In genomic region chr22:20247608-20248171, GRCh38 we compare ENCODE assay signal across 18 cellular contexts. TPM values are rescaled to one million over a fixed set of nuclear protein-coding genes. Genes with fewer than 3 reads are reported as not detected.
DNase-seq lines count a peak whose midpoint lies in the region; ATAC-seq and TF ChIP-seq lines count a peak whose summit lies in the region.
"Had no signal": no experiment of that assay in that cellular context is flagged by ENCODE, and none has a peak within 500 bp of the region (broad histone marks: within the 10 kb centered on the region; RNA-seq: fewer than 3 reads in every experiment).

No MANE protein-coding gene starts in this region.

- ATAC-seq in right lobe of liver = peak; percentile 66 to 76 (median 73)

- H3K4me1 Mint-ChIP-seq in brain = peaks cover 82% of the 10 kb centered on the region

- H3K36me3 Mint-ChIP-seq in brain = peaks cover 4% of the 10 kb centered on the region
- H3K36me3 Mint-ChIP-seq: CD4-positive, CD25-positive, alpha-beta regulatory T cell had no signal

- no peak for TF ChIP-seq EP300 in ovary (IDR thresholded peaks at IDR 0.05)

- H3K9me3 Mint-ChIP-seq in brain = peaks cover 0 to 3% (median 0%) of the 10 kb centered on the region in 5 experiments
- H3K9me3 Mint-ChIP-seq: CD4-positive, CD25-positive, alpha-beta regulatory T cell; HFFc6 had no signal

- H3K36me3 ChIP-seq in right lobe of liver (no peaks in the 10 kb centered on the region), ovary (no peaks in the 10 kb centered on the region)
- H3K36me3 ChIP-seq: MG63 had no signal

- H3K27ac Mint-ChIP-seq in brain = peak overlapping the region in 3 of 5 experiments; percentile 27 to 99 (median 60)
- H3K27ac Mint-ChIP-seq: CD4-positive, CD25-positive, alpha-beta regulatory T cell; HFFc6 had no signal

- H3K27me3 ChIP-seq in right lobe of liver (no peaks in the 10 kb centered on the region), ovary (no peaks in the 10 kb centered on the region)
- H3K27me3 ChIP-seq: MG63 had no signal

- H3K27me3 Mint-ChIP-seq in brain = peaks cover 2% of the 10 kb centered on the region
- H3K27me3 Mint-ChIP-seq: CD4-positive, CD25-positive, alpha-beta regulatory T cell had no signal

- H3K4me3 Mint-ChIP-seq in brain = no peak overlapping the region
- H3K4me3 Mint-ChIP-seq: CD4-positive, CD25-positive, alpha-beta regulatory T cell; HFFc6 had no signal

- H3K9me3 ChIP-seq in right lobe of liver (no peaks in the 10 kb centered on the region), ovary (no peaks in the 10 kb centered on the region)
- H3K9me3 ChIP-seq: MG63 had no signal

- no peak for TF ChIP-seq CTCF in GM13976 (IDR thresholded peaks at IDR 0.05; ENCODE audit: borderline replicate concordance, control extremely low read depth, extremely low read depth, insufficient read depth, missing control alignments)
- no peak for TF ChIP-seq CTCF in brain (conservative IDR thresholded peaks at IDR 0.05)
- no peak for TF ChIP-seq CTCF in right lobe of liver (IDR thresholded peaks at IDR 0.05)
- no peak for TF ChIP-seq CTCF in ovary (IDR thresholded peaks at IDR 0.05)

- no peak overlapping the region for H3K4me3 ChIP-seq in right lobe of liver
- H3K4me3 ChIP-seq in ovary = no peak overlapping the region
- H3K4me3 ChIP-seq: MG63, PC-9 had no signal

- peak; percentile 53 for DNase-seq in GM13976 (ENCODE audit: low spot score)
- DNase-seq in right lobe of liver = peak; percentile 49 to 85 (median 83)
- no peak for DNase-seq in activated CD4-positive, alpha-beta T cell treated with anti-CD3 and anti-CD28 coated beads for 1 hour
- DNase-seq in ovary = no peak
- no peak for DNase-seq in activated CD4-positive, alpha-beta T cell treated with anti-CD3 and anti-CD28 coated beads, Interleukin-2, amount 50 U/mL, for 4 hours
- DNase-seq in AML-193 (lab: John Stamatoyannopoulos, UW) = no peak
- DNase-seq: ACHN; Calu3; CD4-positive, CD25-positive, alpha-beta regulatory T cell; GF-D8; MG63; NCI-H1092; NCI-H1436 treated with DMSO at 0.1 percent for 48 hours; NCI-H2171; NCI-H526; PC-9 had no signal

- TF ChIP-seq POLR2A in right lobe of liver (IDR thresholded peaks at IDR 0.05) (no peak), ovary (IDR thresholded peaks at IDR 0.05) (no peak)

- intact Hi-C loops in right lobe of liver (cut with DNase I) (no loop called here), ovary (cut with DNase I) (no loop called here)

- peaks cover 0 to 73% (median 21%) of the 10 kb centered on the region in 4 donors for H3K4me1 ChIP-seq in right lobe of liver
- peaks cover 45% of the 10 kb centered on the region for H3K4me1 ChIP-seq in ovary (ENCODE audit: insufficient read depth)

- H3K27ac ChIP-seq in right lobe of liver (peak overlapping the region in 1 of 3 donors; percentile 70), ovary (no peak overlapping the region)
- H3K27ac ChIP-seq: PC-9 had no signal

- in situ Hi-C loops in GM13976 (cut with MboI; ENCODE audit: low sequenced_read_pairs, unreplicated experiment) = no loop called here

- 55% methylated on average over 2 of the region's 6 CpGs for WGBS in right lobe of liver (ENCODE audit: insufficient coverage, low coverage, low lambda C conversion rate, missing lambda C conversion rate)
- 90 to 96% (median 93%) methylated on average over 6 of the region's 6 CpGs for WGBS in ovary, 3 donors

RNA-seq across cellular contexts. Expression of gene RTN4R, which starts 20.4 kb away (rescaled TPM):
- polyA plus RNA-seq in brain (ENCODE audit: insufficient read depth, low read depth, low replicate concordance) (21.3 TPM), ovary (1 to 10 TPM in 1 of 2 donors, not detected in 1; 1.5 TPM)
- total RNA-seq in right lobe of liver (10 to 100 TPM in 2 of 6 experiments, 1 to 10 TPM in 4; 3.0 to 12.4 (median 8.5) TPM), ovary (1 to 10 TPM in 4 of 7 donors, under 1 TPM in 3; 0.48 to 8.2 (median 2.2) TPM)

Comparison
In these comparisons a context has a peak if more than half of its experiments do, and no peak if none do; other contexts are left out.
1. DNase-seq: peak in GM13976 (single experiment) and right lobe of liver (3 of 3); none in activated CD4-positive, alpha-beta T cell treated with anti-CD3 and anti-CD28 coated beads for 1 hour (single experiment), ovary (0 of 5), activated CD4-positive, alpha-beta T cell treated with anti-CD3 and anti-CD28 coated beads, Interleukin-2, amount 50 U/mL, for 4 hours (0 of 2) and AML-193 (0 of 2).